In genomic region chr11:120324932-120325810, GRCh38 we compare ENCODE assay signal across 8 cellular contexts. TPM values are rescaled to one million over a fixed set of nuclear protein-coding genes. Genes with fewer than 3 reads are reported as not detected.
DNase-seq lines count a peak whose midpoint lies in the region; ATAC-seq and TF ChIP-seq lines count a peak whose summit lies in the region.

TLCD5 (plus strand) TSS chr11:120325299; CDS start chr11:120327442, 2,143 bp downstream.

- no peaks in the 10 kb centered on the region for H3K9me3 ChIP-seq in gastroesophageal sphincter
- no peaks in the 10 kb centered on the region for H3K9me3 ChIP-seq in aorta (ENCODE audit: control insufficient read depth, low read length)

- H3K36me3 ChIP-seq in gastroesophageal sphincter (peaks cover 0 to 6% of the 10 kb centered on the region in 2 donors), aorta (ENCODE audit: control insufficient read depth in 1 of 2, insufficient read depth in 2 of 2, low read length in 1 of 2) (peaks cover 0 to 3% of the 10 kb centered on the region in 2 donors)

- no peaks in the 10 kb centered on the region for H3K27me3 ChIP-seq in gastroesophageal sphincter
- H3K27me3 ChIP-seq in aorta (ENCODE audit: control insufficient read depth in 1 of 2, insufficient read depth in 2 of 2, low read length in 1 of 2), result no peaks in the 10 kb centered on the region

- WGBS in gastroesophageal sphincter (ENCODE audit: low coverage in 1 of 2), 2 donors, result 1 to 3% methylated on average over 10 to 15 of the region's 84 CpGs
- whole genome bisulfite sequencing in aorta, 2 donors, result 0 to 1% methylated on average over 50 to 84 of the region's 84 CpGs

- peak within 1 kb of the TSS; percentile 84 to 96 (median 92) for H3K27ac ChIP-seq in gastroesophageal sphincter
- H3K27ac ChIP-seq in aorta (ENCODE audit: low read depth in 1 of 2, low read length in 2 of 2), result peak within 1 kb of the TSS; percentile 65 to 77

- no peaks in the 10 kb centered on the region for H3K9me3 Mint-ChIP-seq in neural crest cell

- H3K4me1 ChIP-seq in gastroesophageal sphincter (peaks cover 6 to 33% (median 6%) of the 10 kb centered on the region in 3 donors), aorta (ENCODE audit: control insufficient read depth in 1 of 2, insufficient read depth in 2 of 2, low read length in 2 of 2) (no peaks in the 10 kb centered on the region)

- TF ChIP-seq POLR2A in gastroesophageal sphincter (IDR thresholded peaks at IDR 0.05), result peak; percentile 76 to 83

- DNase-seq in DMS153 treated with DMSO at 0.1 percent for 48 hours (lab: John Stamatoyannopoulos, UW; ENCODE audit: unreplicated experiment) (peak; percentile 53), HFF-Myc (ENCODE audit: extremely low read depth, low read depth) (no peak), NCI-H774 (lab: John Stamatoyannopoulos, UW) (peak; percentile 77), activated gamma-delta T cell treated with Interleukin-2 at 50 U/mL for 16 hours (peak; percentile 19), neural crest cell (ENCODE audit: low read depth, low spot score) (peak; percentile 75), aorta (peak; percentile 82 to 91)

- H3K4me3 ChIP-seq in HFF-Myc (replicated peaks; ENCODE audit: low read depth, low read length) (peak within 1 kb of the TSS; percentile 65), gastroesophageal sphincter (peak within 1 kb of the TSS; percentile 79 to 87), aorta (ENCODE audit: low read length in 2 of 2) (peak within 1 kb of the TSS; percentile 69 to 70)

- H3K4me3 Mint-ChIP-seq in neural crest cell, result peak within 1 kb of the TSS; percentile 94

- no peaks in the 10 kb centered on the region for H3K27me3 Mint-ChIP-seq in neural crest cell (ENCODE audit: low read depth)

- TF ChIP-seq CTCF in HFF-Myc (IDR thresholded peaks at IDR 0.05; ENCODE audit: low read depth, low read length, missing control alignments) (no peak), gastroesophageal sphincter (IDR thresholded peaks at IDR 0.05) (peak in 2 of 4 experiments; percentile 11 to 28), neural crest cell (conservative IDR thresholded peaks at IDR 0.05) (peak; percentile 24)

- H3K36me3 Mint-ChIP-seq in neural crest cell (ENCODE audit: low read depth), result peaks cover 2% of the 10 kb centered on the region

- H3K27ac Mint-ChIP-seq in neural crest cell (ENCODE audit: unreplicated experiment), result peak within 1 kb of the TSS; percentile 17

- TF ChIP-seq EP300 in gastroesophageal sphincter (IDR thresholded peaks at IDR 0.05), result no peak

- intact Hi-C loops in aorta (cut with DNase I), result no loop called here

- peaks cover 31% of the 10 kb centered on the region for H3K4me1 Mint-ChIP-seq in neural crest cell

- ATAC-seq in gastroesophageal sphincter, result peak; percentile 82
- peak; percentile 87 for ATAC-seq in aorta (ENCODE audit: low FRiP score)
- ATAC-seq in HG03196 (IDR thresholded peaks at IDR 0.05; ENCODE audit: unreplicated experiment), result no peak

RNA-seq across cellular contexts. Expression of gene TLCD5, which starts in this region (rescaled TPM):
- total RNA-seq in gastroesophageal sphincter (1 to 10 TPM; 6.1 to 8.1 (median 7.5) TPM), neural crest cell (16.7 and 16.8 TPM in 2 replicates), aorta (10 to 100 TPM in 1 of 2 donors, 1 to 10 TPM in 1; 7.9 to 10.5 TPM)
- 1 to 10 TPM; 2.3 to 6.1 TPM for polyA plus RNA-seq in aorta
